ENCODE assay signal across 13 cellular contexts in genomic region chr10:100713049-100713858, GRCh38. TPM values are rescaled to one million over a fixed set of nuclear protein-coding genes. Genes with fewer than 3 reads are reported as not detected.
A peak's percentile ranks its signal among the peaks of the same experiment; 100 is the strongest.
DNase-seq lines count a peak whose midpoint lies in the region; TF ChIP-seq lines count a peak whose summit lies in the region.
"Had no signal": no experiment of that assay in that cellular context is flagged by ENCODE, and none has a peak within 500 bp of the region (broad histone marks: within the 10 kb centered on the region; RNA-seq: fewer than 3 reads in every experiment).

No MANE protein-coding gene starts in this region.

- no peak overlapping the region for H3K4me3 Mint-ChIP-seq in activated T-helper 2 cell treated with anti-CD3 and anti-CD28 coated beads, Interferon-gamma antibody, Interleukin-2, Interleukin-4, amounts not matched to agents 10 μg/mL and 5 μg/mL and 100 μg/mL, durations not matched to agents 14 hours and 24 hours and 36 hours (ENCODE audit: low read depth)

- H2BK5ac ChIP-seq in trophoblast cell (ENCODE audit: low read depth, low read length, poor library complexity) = no peak overlapping the region

- no peak overlapping the region for H3K18ac ChIP-seq in trophoblast cell (ENCODE audit: low read length)

- no peak overlapping the region for H4K8ac ChIP-seq in trophoblast cell (ENCODE audit: low read depth, low read length)

- peaks cover 98% of the 10 kb centered on the region for H3K27me3 ChIP-seq in iPS-15b (ENCODE audit: control insufficient read depth, insufficient read depth, low read length)
- H3K27me3 ChIP-seq in trophoblast cell (ENCODE audit: insufficient read depth, low read length) = peaks cover 85% of the 10 kb centered on the region

- TF ChIP-seq CTCF in GM10248 (IDR thresholded peaks at IDR 0.05; ENCODE audit: control extremely low read depth, extremely low read depth, low read depth, missing control alignments) = no peak

- H4K91ac ChIP-seq in trophoblast cell (ENCODE audit: low read depth, low read length) = no peak overlapping the region

- H3K27ac Mint-ChIP-seq in activated T-helper 2 cell treated with anti-CD3 and anti-CD28 coated beads, Interferon-gamma antibody, Interleukin-2, Interleukin-4, amounts not matched to agents 10 μg/mL and 5 μg/mL and 100 μg/mL, durations not matched to agents 14 hours and 24 hours and 36 hours = no peak overlapping the region

- H3K9me3 ChIP-seq in iPS-15b (ENCODE audit: control insufficient read depth, insufficient read depth, low read length) (no peaks in the 10 kb centered on the region), trophoblast cell (ENCODE audit: insufficient read depth, low read depth, low read length) (peaks cover 8% of the 10 kb centered on the region)

- H2BK12ac ChIP-seq in trophoblast cell (ENCODE audit: low read length) = no peak overlapping the region

- CTCF ChIA-PET in GM10248 (lab: Yijun Ruan, JAX) = interaction anchor here (1.1 to 2.0 kb wide), 2 partner anchors 30 to 37 kb away, joined by 3 to 6 read pairs; no protein-coding TSS in a partner anchor

- POLR2A ChIA-PET in GM10248 (lab: Yijun Ruan, JAX) = no interaction called here

- H2AK5ac ChIP-seq in trophoblast cell (ENCODE audit: low read length) = no peak overlapping the region

- no peaks in the 10 kb centered on the region for H3K36me3 Mint-ChIP-seq in activated T-helper 2 cell treated with anti-CD3 and anti-CD28 coated beads, Interferon-gamma antibody, Interleukin-2, Interleukin-4, amounts not matched to agents 10 μg/mL and 5 μg/mL and 100 μg/mL, durations not matched to agents 14 hours and 24 hours and 36 hours (ENCODE audit: low read depth)

- no peaks in the 10 kb centered on the region for H3K9me3 Mint-ChIP-seq in activated T-helper 2 cell treated with anti-CD3 and anti-CD28 coated beads, Interferon-gamma antibody, Interleukin-2, Interleukin-4, amounts not matched to agents 10 μg/mL and 5 μg/mL and 100 μg/mL, durations not matched to agents 14 hours and 24 hours and 36 hours

- H3K4me3 ChIP-seq in iPS-15b (ENCODE audit: low read depth, low read length) = peak overlapping the region; percentile 48
- no peak overlapping the region for H3K4me3 ChIP-seq in trophoblast cell (ENCODE audit: low read depth, low read length)

- no peaks in the 10 kb centered on the region for H3K79me2 ChIP-seq in trophoblast cell (ENCODE audit: control insufficient read depth, insufficient read depth, low read length, poor library complexity)

- H3K27me3 Mint-ChIP-seq in activated T-helper 2 cell treated with anti-CD3 and anti-CD28 coated beads, Interferon-gamma antibody, Interleukin-2, Interleukin-4, amounts not matched to agents 10 μg/mL and 5 μg/mL and 100 μg/mL, durations not matched to agents 14 hours and 24 hours and 36 hours (ENCODE audit: low read depth) = peaks cover 81% of the 10 kb centered on the region

- H3K79me1 ChIP-seq in trophoblast cell (ENCODE audit: low read length) = no peaks in the 10 kb centered on the region

- no peak overlapping the region for H2BK120ac ChIP-seq in trophoblast cell (ENCODE audit: insufficient read depth, low read length, poor library complexity)

- H2AFZ ChIP-seq in trophoblast cell (ENCODE audit: insufficient read depth, low read length, poor library complexity) = no peak overlapping the region

- no CpG with 5 or more reads among the region's 37 CpGs for WGBS in trophoblast cell (ENCODE audit: extremely low coverage, insufficient coverage, insufficient read length)

- no peaks in the 10 kb centered on the region for H3K4me1 Mint-ChIP-seq in activated T-helper 2 cell treated with anti-CD3 and anti-CD28 coated beads, Interferon-gamma antibody, Interleukin-2, Interleukin-4, amounts not matched to agents 10 μg/mL and 5 μg/mL and 100 μg/mL, durations not matched to agents 14 hours and 24 hours and 36 hours (ENCODE audit: low read depth)

- intact Hi-C loops in activated T-helper 2 cell treated with anti-CD3 and anti-CD28 coated beads, Interferon-gamma antibody, Interleukin-2, Interleukin-4, amounts not matched to agents 10 μg/mL and 5 μg/mL and 100 μg/mL, durations not matched to agents 14 hours and 24 hours and 36 hours (cut with micrococcal nuclease) = no loop called here

- H3K4me1 ChIP-seq in iPS-15b (ENCODE audit: control insufficient read depth, insufficient read depth, low read length) (peaks cover 2% of the 10 kb centered on the region), trophoblast cell (ENCODE audit: control insufficient read depth in 1 of 2, insufficient read depth in 2 of 2, low read length in 2 of 2) (peaks cover 3 to 5% of the 10 kb centered on the region in 2 experiments)

- DNase-seq in NCI-H524 (lab: John Stamatoyannopoulos, UW) (peak; percentile 17 to 56), NCI-H524 treated with DMSO at 0.1 percent for 48 hours (lab: John Stamatoyannopoulos, UW) (no peak), NCI-H82 (lab: John Stamatoyannopoulos, UW) (peak; percentile 68), trophoblast cell (no peak), HPDE6-E6E7 (ENCODE audit: extremely low spot score) (no peak), GM10248 (ENCODE audit: extremely low spot score) (no peak)
- no peak for DNase-seq in activated T-helper 2 cell treated with anti-CD3 and anti-CD28 coated beads, Interferon-gamma antibody, Interleukin-2, Interleukin-4, amounts not matched to agents 10 μg/mL and 5 μg/mL and 100 μg/mL, durations not matched to agents 14 hours and 24 hours and 36 hours (ENCODE audit: low spot score)
- DNase-seq: amygdala; effector CD4-positive, alpha-beta T cell had no signal

- no peak overlapping the region for H3K4ac ChIP-seq in trophoblast cell (ENCODE audit: low read depth, low read length)

- no peak overlapping the region for H3K27ac ChIP-seq in trophoblast cell (ENCODE audit: low read depth, low read length)

- peak overlapping the region; percentile 40 for H3K4me2 ChIP-seq in trophoblast cell (ENCODE audit: low read length)

- H3K36me3 ChIP-seq in iPS-15b (ENCODE audit: control insufficient read depth, insufficient read depth, low read length) (no peaks in the 10 kb centered on the region), trophoblast cell (ENCODE audit: control insufficient read depth in 1 of 2, insufficient read depth in 2 of 2, low read length in 2 of 2) (no peaks in the 10 kb centered on the region)

- H3K9ac ChIP-seq in iPS-15b (ENCODE audit: low read depth, low read length) = no peak overlapping the region
- H3K9ac ChIP-seq in trophoblast cell (ENCODE audit: low read length) = no peak overlapping the region

- H4K12ac ChIP-seq in trophoblast cell (ENCODE audit: low read depth, low read length) = no peak overlapping the region

- H3K23ac ChIP-seq in trophoblast cell (ENCODE audit: low read length) = no peak overlapping the region

- no peak overlapping the region for H3K14ac ChIP-seq in trophoblast cell (ENCODE audit: low read length)

RNA-seq across cellular contexts. Expression of gene PAX2, which starts 32.1 kb away (rescaled TPM):
- polyA plus RNA-seq in trophoblast cell (2013) = 0.01 TPM in 1 of 2 replicates, not detected in the other
- 0.18 and 0.30 TPM in 2 replicates for total RNA-seq in activated T-helper 2 cell treated with anti-CD3 and anti-CD28 coated beads, Interferon-gamma antibody, Interleukin-2, Interleukin-4, amounts not matched to agents 10 μg/mL and 5 μg/mL and 100 μg/mL, durations not matched to agents 14 hours and 24 hours and 36 hours
- total RNA-seq: H4, HT-29, NCI-H460 had no signal

Comparison
In these comparisons a context has a peak if more than half of its experiments do, and no peak if none do; other contexts are left out.
1. DNase-seq: peak in NCI-H524 (2 of 2) and NCI-H82 (single experiment); none in NCI-H524 treated with DMSO at 0.1 percent for 48 hours (single experiment), trophoblast cell (0 of 2), activated T-helper 2 cell treated with anti-CD3 and anti-CD28 coated beads, Interferon-gamma antibody, Interleukin-2, Interleukin-4, amounts not matched to agents 10 μg/mL and 5 μg/mL and 100 μg/mL, durations not matched to agents 14 hours and 24 hours and 36 hours (single experiment), HPDE6-E6E7 (single experiment) and GM10248 (single experiment).